7 cellular contexts compared by ENCODE assay signal in genomic region chr19:52007436-52007804, GRCh38. TPM values are rescaled to one million over a fixed set of nuclear protein-coding genes. Genes with fewer than 3 reads are reported as not detected.
DNase-seq lines count a peak whose midpoint lies in the region; ATAC-seq and TF ChIP-seq lines count a peak whose summit lies in the region.

No MANE protein-coding gene starts in this region.

- peak overlapping the region; percentile 96 to 99 for H3K4me3 ChIP-seq in duodenal mucosa (ENCODE audit: low read depth in 1 of 2, low read length in 2 of 2)
- H3K4me3 ChIP-seq in mucosa of descending colon = peak overlapping the region; percentile 50

- H3K36me3 ChIP-seq in duodenal mucosa (ENCODE audit: control insufficient read depth in 1 of 2, insufficient read depth in 2 of 2, low read length in 2 of 2) (peaks cover 7 to 13% of the 10 kb centered on the region in 2 donors), mucosa of descending colon (ENCODE audit: low read depth) (no peaks in the 10 kb centered on the region)

- no peaks in the 10 kb centered on the region for H3K27me3 ChIP-seq in duodenal mucosa (ENCODE audit: control insufficient read depth in 1 of 2, insufficient read depth in 2 of 2, low read length in 2 of 2)

- ATAC-seq in GM18873 (IDR thresholded peaks at IDR 0.05; ENCODE audit: low FRiP score, unreplicated experiment) (peak; percentile 6), mucosa of descending colon (peak; percentile 34)

- DNase-seq in NCI-H69 (lab: John Stamatoyannopoulos, UW) = peak; percentile 53
- DNase-seq in mucosa of descending colon = peak in 1 of 3 donors; percentile 27
- DNase-seq in NCI-H1436 (lab: John Stamatoyannopoulos, UW) = no peak
- no peak for DNase-seq in effector CD4-positive, alpha-beta T cell
- no peak for DNase-seq in stimulated activated CD4-positive, alpha-beta T cell treated with anti-CD3 and anti-CD28 coated beads, Interleukin-2, amount 100 ng/mL, for 48 hours

- intact Hi-C loops in mucosa of descending colon (cut with DNase I, micrococcal nuclease) = no loop called here

- no peak overlapping the region for H3K27ac ChIP-seq in duodenal mucosa (ENCODE audit: low read depth, low read length)

- H3K9me3 ChIP-seq in duodenal mucosa (ENCODE audit: control insufficient read depth in 1 of 2, low read length in 2 of 2) (peaks cover 18 to 24% of the 10 kb centered on the region in 2 donors), mucosa of descending colon (peaks cover 58% of the 10 kb centered on the region)

- H3K4me1 ChIP-seq in duodenal mucosa (ENCODE audit: control insufficient read depth in 1 of 2, insufficient read depth in 2 of 2, low read length in 2 of 2) (peaks cover 5 to 6% of the 10 kb centered on the region in 2 donors), mucosa of descending colon (ENCODE audit: low read depth) (no peaks in the 10 kb centered on the region)

- TF ChIP-seq CTCF in mucosa of descending colon (IDR thresholded peaks at IDR 0.05) = no peak

- H3K9ac ChIP-seq in duodenal mucosa (ENCODE audit: low read depth in 1 of 2, low read length in 2 of 2) = peak overlapping the region; percentile 84 to 87

RNA-seq across cellular contexts. Expression of gene ZNF615, which starts 0.6 kb away (rescaled TPM):
- 10 to 100 TPM in 1 of 3 donors, 1 to 10 TPM in 2; 5.0 to 15.5 (median 6.3) TPM for total RNA-seq in mucosa of descending colon

RNA-seq across cellular contexts. Expression of gene ZNF614, which starts 20.8 kb away (rescaled TPM):
- total RNA-seq in mucosa of descending colon = 1 to 10 TPM; 3.8 to 7.9 (median 4.1) TPM

RNA-seq across cellular contexts. Expression of gene ZNF350, which starts 20.8 kb away (rescaled TPM):
- total RNA-seq in mucosa of descending colon = 10 to 100 TPM; 13.5 to 21.8 (median 21.1) TPM

RNA-seq across cellular contexts. Expression of gene ZNF432, which starts 41.2 kb away (rescaled TPM):
- 10 to 100 TPM in 2 of 3 donors, 1 to 10 TPM in 1; 9.1 to 18.4 (median 10.3) TPM for total RNA-seq in mucosa of descending colon
